ENCODE assay signal across 8 cellular contexts in genomic region chr1:45490623-45491463, GRCh38. TPM values are rescaled to one million over a fixed set of nuclear protein-coding genes. Genes with fewer than 3 reads are reported as not detected.
DNase-seq lines count a peak whose midpoint lies in the region; ATAC-seq, FAIRE-seq and TF ChIP-seq lines count a peak whose summit lies in the region.

A gene with protein sequence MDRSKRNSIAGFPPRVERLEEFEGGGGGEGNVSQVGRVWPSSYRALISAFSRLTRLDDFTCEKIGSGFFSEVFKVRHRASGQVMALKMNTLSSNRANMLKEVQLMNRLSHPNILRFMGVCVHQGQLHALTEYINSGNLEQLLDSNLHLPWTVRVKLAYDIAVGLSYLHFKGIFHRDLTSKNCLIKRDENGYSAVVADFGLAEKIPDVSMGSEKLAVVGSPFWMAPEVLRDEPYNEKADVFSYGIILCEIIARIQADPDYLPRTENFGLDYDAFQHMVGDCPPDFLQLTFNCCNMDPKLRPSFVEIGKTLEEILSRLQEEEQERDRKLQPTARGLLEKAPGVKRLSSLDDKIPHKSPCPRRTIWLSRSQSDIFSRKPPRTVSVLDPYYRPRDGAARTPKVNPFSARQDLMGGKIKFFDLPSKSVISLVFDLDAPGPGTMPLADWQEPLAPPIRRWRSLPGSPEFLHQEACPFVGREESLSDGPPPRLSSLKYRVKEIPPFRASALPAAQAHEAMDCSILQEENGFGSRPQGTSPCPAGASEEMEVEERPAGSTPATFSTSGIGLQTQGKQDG (minus strand): TSS chr1:45491163. CDS start chr1:45457785, 33,378 bp downstream.

- H3K9ac ChIP-seq in keratinocyte (ENCODE audit: control insufficient read depth, extremely low read depth, insufficient read depth, low read length): peak within 1 kb of the TSS; percentile 77

- peak; percentile 92 for ATAC-seq in GM19043 (IDR thresholded peaks at IDR 0.05; ENCODE audit: low read depth, unreplicated experiment)
- ATAC-seq in HG03342 (IDR thresholded peaks at IDR 0.05; ENCODE audit: unreplicated experiment): peak; percentile 91

- H3K36me3 ChIP-seq in keratinocyte (ENCODE audit: control insufficient read depth in 2 of 2, extremely low read depth in 1 of 2, insufficient read depth in 2 of 2, low read length in 2 of 2): no peaks in the 10 kb centered on the region

- peaks cover 12% of the 10 kb centered on the region for H3K4me1 ChIP-seq in keratinocyte (ENCODE audit: control insufficient read depth, extremely low read depth, insufficient read depth, low read length)

- H3K9me1 ChIP-seq in keratinocyte (ENCODE audit: control insufficient read depth, extremely low read depth, insufficient read depth, low read length): no peaks in the 10 kb centered on the region

- H3K4me2 ChIP-seq in keratinocyte (ENCODE audit: control insufficient read depth, extremely low read depth, insufficient read depth, low read depth, low read length): peak within 1 kb of the TSS; percentile 99

- peak; percentile 100 for DNase-seq in Ammon's horn (ENCODE audit: low spot score)
- DNase-seq in NCI-H345 (lab: John Stamatoyannopoulos, UW): peak; percentile 100
- peak; percentile 95 for DNase-seq in activated CD4-positive, CD25-positive, alpha-beta regulatory T cell treated with anti-CD3 and anti-CD28 coated beads, Interleukin-2, amount 50 U/mL, for 16 hours (ENCODE audit: low read depth, low spot score)
- peak; percentile 97 for DNase-seq in cerebellum (ENCODE audit: low spot score)
- peak; percentile 99 for DNase-seq in keratinocyte (ENCODE audit: low read depth, low spot score)
- DNase-seq in stimulated activated CD4-positive, alpha-beta T cell treated with anti-CD3 and anti-CD28 coated beads, Interleukin-12 subunit alpha, Interleukin-12 subunit beta, amount 100 ng/mL, for 48 hours (ENCODE audit: low read depth in 2 of 3, low spot score in 1 of 3): peak; percentile 92 to 96 (median 94)

- no peaks in the 10 kb centered on the region for H3K27me3 ChIP-seq in keratinocyte (ENCODE audit: control insufficient read depth, extremely low read depth, insufficient read depth, low read length)

- H3K79me2 ChIP-seq in keratinocyte (ENCODE audit: control insufficient read depth, insufficient read depth, low read length): no peaks in the 10 kb centered on the region

- no peaks in the 10 kb centered on the region for H3K9me3 ChIP-seq in keratinocyte (ENCODE audit: control insufficient read depth, low read depth, low read length)

- H3K27ac ChIP-seq in keratinocyte (ENCODE audit: control insufficient read depth, insufficient read depth, low read length): peak within 1 kb of the TSS; percentile 68

- peak within 1 kb of the TSS; percentile 80 to 89 (median 81) for H3K4me3 ChIP-seq in keratinocyte (ENCODE audit: control insufficient read depth in 2 of 3, extremely low read depth in 1 of 3, insufficient read depth in 2 of 3, low read depth in 1 of 3, low read length in 3 of 3)

- no peaks in the 10 kb centered on the region for H4K20me1 ChIP-seq in keratinocyte (ENCODE audit: control insufficient read depth, extremely low read depth, insufficient read depth, low read length)

- peak within 1 kb of the TSS; percentile 94 for H2AFZ ChIP-seq in keratinocyte (ENCODE audit: control insufficient read depth, low read length)

- FAIRE-seq in keratinocyte (lab: Jason Lieb, UNC): peak; percentile 93

- TF ChIP-seq CTCF in keratinocyte (optimal IDR thresholded peaks at IDR 0.05 in 1 of 3, IDR thresholded peaks at IDR 0.05 in 1 of 3, conservative IDR thresholded peaks at IDR 0.05 in 1 of 3; ENCODE audit: extremely low read depth in 1 of 3, insufficient read depth in 2 of 3, low read length in 3 of 3): no peak

- dilution Hi-C loops in keratinocyte (cut with MboI; ENCODE audit: extremely low pct_ligation_motif_present, low sequenced_read_pairs): no loop called here

RNA-seq across cellular contexts. Expression of the gene that starts here (rescaled TPM):
- total RNA-seq in cerebellum: 0.64 TPM
- polyA plus RNA-seq in keratinocyte: 2.0 to 3.5 TPM (median 2.2 TPM) in 3 replicates
- 1.4 TPM for polyA plus RNA-seq in keratinocyte (2011; ENCODE audit: low read depth)
- polyA plus RNA-seq in keratinocyte (2011; cell fraction: cytosol; rRNA removed): 1.8 and 2.1 TPM in 2 replicates
- polyA plus RNA-seq in keratinocyte (2011; cell fraction: nucleus; rRNA removed): 2.5 and 3.2 TPM in 2 replicates
- 1.1 and 3.6 TPM in 2 replicates for polyA plus RNA-seq in keratinocyte (2012; ENCODE audit: low replicate concordance)
- 1.7 to 2.8 TPM (median 1.9 TPM) in 3 replicates for polyA minus RNA-seq in keratinocyte
- 0.96 TPM for polyA minus RNA-seq in keratinocyte (2011; cell fraction: cytosol; rRNA and poly(A)+ RNA removed)
- 0.63 and 1.5 TPM in 2 replicates for polyA minus RNA-seq in keratinocyte (2011; cell fraction: nucleus; rRNA and poly(A)+ RNA removed)

Comparison
In these comparisons a context has a peak if more than half of its experiments do, and no peak if none do; other contexts are left out.
1. Peak in every context shown above with its lines: DNase-seq, ATAC-seq, H3K4me3 ChIP-seq and H3K27ac ChIP-seq.
2. Peak in DNase-seq in cerebellum; RNA of the gene not detected or under 1 TPM.